Comparison of ENCODE assay signal across 3 cellular contexts in the genomic region with DNA sequence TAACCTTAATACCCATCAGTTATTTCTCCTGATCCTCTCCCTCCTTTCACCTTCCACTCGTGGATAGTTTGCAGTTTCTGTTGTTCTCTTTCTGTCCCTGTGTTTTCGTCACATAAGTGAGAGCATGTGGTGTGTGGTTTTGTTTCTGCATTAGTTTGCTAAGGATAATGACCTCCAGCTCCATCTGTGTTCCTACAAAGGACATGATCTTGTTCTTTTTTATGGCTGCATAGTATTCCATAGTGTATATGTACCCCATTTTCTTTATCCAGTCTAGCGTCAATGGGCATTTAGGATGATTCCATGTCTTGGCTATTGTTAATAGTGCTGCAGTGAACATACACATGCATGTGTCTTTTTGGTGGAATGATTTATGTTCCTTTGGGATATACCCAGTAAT.
TF ChIP-seq lines count a peak whose summit lies in the region.

No MANE protein-coding gene starts in this region.

TF ChIP-seq in A549, 52 proteins besides CTCF, POLR2A, EP300 and RAD21:
- no peak for TF ChIP-seq EHF (CRISPR knock-in tag; IDR thresholded peaks at IDR 0.05)
- peak; percentile 45; the same call in 1 of the 2 replicates for TF ChIP-seq KDM1A (IDR thresholded peaks at IDR 0.05; ENCODE audit: low read depth)

TF ChIP-seq in GM12891, 5 proteins besides CTCF, POLR2A, EP300 and RAD21:
- no peak for TF ChIP-seq POU2F2 (IDR thresholded peaks at IDR 0.05; ENCODE audit: low read depth, low read length)
- no peak for TF ChIP-seq POLR2AphosphoS5 (IDR thresholded peaks at IDR 0.05; ENCODE audit: low read depth, low read length)
- TF ChIP-seq PAX5 (IDR thresholded peaks at IDR 0.05; ENCODE audit: insufficient read depth, low read length, severe bottlenecking), result no peak
- TF ChIP-seq SPI1 (IDR thresholded peaks at IDR 0.05; ENCODE audit: low read depth, low read length), result no peak
- TF ChIP-seq TAF1 (IDR thresholded peaks at IDR 0.05; ENCODE audit: low read depth, low read length), result no peak
TF ChIP-seq in GM12891: peak in this region for 0.

TF ChIP-seq in K562, 482 proteins besides CTCF, POLR2A, EP300 and RAD21:
- TF ChIP-seq, protein P1, sequence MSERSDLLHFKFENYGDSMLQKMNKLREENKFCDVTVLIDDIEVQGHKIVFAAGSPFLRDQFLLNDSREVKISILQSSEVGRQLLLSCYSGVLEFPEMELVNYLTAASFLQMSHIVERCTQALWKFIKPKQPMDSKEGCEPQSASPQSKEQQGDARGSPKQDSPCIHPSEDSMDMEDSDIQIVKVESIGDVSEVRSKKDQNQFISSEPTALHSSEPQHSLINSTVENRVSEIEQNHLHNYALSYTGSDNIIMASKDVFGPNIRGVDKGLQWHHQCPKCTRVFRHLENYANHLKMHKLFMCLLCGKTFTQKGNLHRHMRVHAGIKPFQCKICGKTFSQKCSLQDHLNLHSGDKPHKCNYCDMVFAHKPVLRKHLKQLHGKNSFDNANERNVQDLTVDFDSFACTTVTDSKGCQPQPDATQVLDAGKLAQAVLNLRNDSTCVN (CRISPR knock-in tag; IDR thresholded peaks at IDR 0.05), result no peak
- peak; percentile 55; the same call in 1 of the 2 replicates for TF ChIP-seq BCOR (IDR thresholded peaks at IDR 0.05)
- no peak for TF ChIP-seq HMGN3 (IDR thresholded peaks at IDR 0.05; ENCODE audit: borderline replicate concordance, extremely low read depth, insufficient read length, low read depth, low read length)
- TF ChIP-seq, protein P2, sequence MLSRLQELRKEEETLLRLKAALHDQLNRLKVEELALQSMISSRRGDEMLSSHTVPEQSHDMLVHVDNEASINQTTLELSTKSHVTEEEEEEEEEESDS (CRISPR knock-in tag; IDR thresholded peaks at IDR 0.05), result no peak
- no peak for TF ChIP-seq HDAC1 (IDR thresholded peaks at IDR 0.05)
- TF ChIP-seq, protein P3, sequence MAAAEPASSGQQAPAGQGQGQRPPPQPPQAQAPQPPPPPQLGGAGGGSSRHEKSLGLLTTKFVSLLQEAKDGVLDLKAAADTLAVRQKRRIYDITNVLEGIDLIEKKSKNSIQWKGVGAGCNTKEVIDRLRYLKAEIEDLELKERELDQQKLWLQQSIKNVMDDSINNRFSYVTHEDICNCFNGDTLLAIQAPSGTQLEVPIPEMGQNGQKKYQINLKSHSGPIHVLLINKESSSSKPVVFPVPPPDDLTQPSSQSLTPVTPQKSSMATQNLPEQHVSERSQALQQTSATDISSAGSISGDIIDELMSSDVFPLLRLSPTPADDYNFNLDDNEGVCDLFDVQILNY (CRISPR knock-in tag; IDR thresholded peaks at IDR 0.05), result no peak
- TF ChIP-seq LEF1 (IDR thresholded peaks at IDR 0.05), result no peak
- TF ChIP-seq HNRNPK (IDR thresholded peaks at IDR 0.05; ENCODE audit: low read depth, low read length, poor library complexity, severe bottlenecking), result no peak
- no peak for TF ChIP-seq NELFE (IDR thresholded peaks at IDR 0.05; ENCODE audit: insufficient read depth, insufficient read length)
- TF ChIP-seq KDM1A (IDR thresholded peaks at IDR 0.05), result 0 out of 4 replicates have a peak, but pooled peaks of 1 of the 2 experiments have one; percentile 31
- TF ChIP-seq PURB (CRISPR knock-in tag; IDR thresholded peaks at IDR 0.05; ENCODE audit: low read depth), result no peak
- peak; percentile 95 for TF ChIP-seq ZNF146 (CRISPR knock-in tag; IDR thresholded peaks at IDR 0.05; ENCODE audit: unreplicated experiment)
- TF ChIP-seq RBM25 (IDR thresholded peaks at IDR 0.05; ENCODE audit: low read depth, low read length, severe bottlenecking), result peak; percentile 31
- TF ChIP-seq, protein P4, sequence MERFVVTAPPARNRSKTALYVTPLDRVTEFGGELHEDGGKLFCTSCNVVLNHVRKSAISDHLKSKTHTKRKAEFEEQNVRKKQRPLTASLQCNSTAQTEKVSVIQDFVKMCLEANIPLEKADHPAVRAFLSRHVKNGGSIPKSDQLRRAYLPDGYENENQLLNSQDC (CRISPR knock-in tag; IDR thresholded peaks at IDR 0.05), result no peak
